1 cellular context compared by ENCODE assay signal in genomic region chr20:50790651-50791277, GRCh38.
TF ChIP-seq lines count a peak whose summit lies in the region.

No MANE protein-coding gene starts in this region.

TF ChIP-seq in HepG2, 621 proteins besides CTCF, POLR2A, EP300 and RAD21 (continued from another document and continues in another):
- TF ChIP-seq, protein P1, sequence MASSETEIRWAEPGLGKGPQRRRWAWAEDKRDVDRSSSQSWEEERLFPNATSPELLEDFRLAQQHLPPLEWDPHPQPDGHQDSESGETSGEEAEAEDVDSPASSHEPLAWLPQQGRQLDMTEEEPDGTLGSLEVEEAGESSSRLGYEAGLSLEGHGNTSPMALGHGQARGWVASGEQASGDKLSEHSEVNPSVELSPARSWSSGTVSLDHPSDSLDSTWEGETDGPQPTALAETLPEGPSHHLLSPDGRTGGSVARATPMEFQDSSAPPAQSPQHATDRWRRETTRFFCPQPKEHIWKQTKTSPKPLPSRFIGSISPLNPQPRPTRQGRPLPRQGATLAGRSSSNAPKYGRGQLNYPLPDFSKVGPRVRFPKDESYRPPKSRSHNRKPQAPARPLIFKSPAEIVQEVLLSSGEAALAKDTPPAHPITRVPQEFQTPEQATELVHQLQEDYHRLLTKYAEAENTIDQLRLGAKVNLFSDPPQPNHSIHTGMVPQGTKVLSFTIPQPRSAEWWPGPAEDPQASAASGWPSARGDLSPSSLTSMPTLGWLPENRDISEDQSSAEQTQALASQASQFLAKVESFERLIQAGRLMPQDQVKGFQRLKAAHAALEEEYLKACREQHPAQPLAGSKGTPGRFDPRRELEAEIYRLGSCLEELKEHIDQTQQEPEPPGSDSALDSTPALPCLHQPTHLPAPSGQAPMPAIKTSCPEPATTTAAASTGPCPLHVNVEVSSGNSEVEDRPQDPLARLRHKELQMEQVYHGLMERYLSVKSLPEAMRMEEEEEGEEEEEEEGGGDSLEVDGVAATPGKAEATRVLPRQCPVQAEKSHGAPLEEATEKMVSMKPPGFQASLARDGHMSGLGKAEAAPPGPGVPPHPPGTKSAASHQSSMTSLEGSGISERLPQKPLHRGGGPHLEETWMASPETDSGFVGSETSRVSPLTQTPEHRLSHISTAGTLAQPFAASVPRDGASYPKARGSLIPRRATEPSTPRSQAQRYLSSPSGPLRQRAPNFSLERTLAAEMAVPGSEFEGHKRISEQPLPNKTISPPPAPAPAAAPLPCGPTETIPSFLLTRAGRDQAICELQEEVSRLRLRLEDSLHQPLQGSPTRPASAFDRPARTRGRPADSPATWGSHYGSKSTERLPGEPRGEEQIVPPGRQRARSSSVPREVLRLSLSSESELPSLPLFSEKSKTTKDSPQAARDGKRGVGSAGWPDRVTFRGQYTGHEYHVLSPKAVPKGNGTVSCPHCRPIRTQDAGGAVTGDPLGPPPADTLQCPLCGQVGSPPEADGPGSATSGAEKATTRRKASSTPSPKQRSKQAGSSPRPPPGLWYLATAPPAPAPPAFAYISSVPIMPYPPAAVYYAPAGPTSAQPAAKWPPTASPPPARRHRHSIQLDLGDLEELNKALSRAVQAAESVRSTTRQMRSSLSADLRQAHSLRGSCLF (CRISPR knock-in tag; IDR thresholded peaks at IDR 0.05; ENCODE audit: borderline replicate concordance): peak; percentile 42; the same call in 1 of the 2 replicates
- TF ChIP-seq ZNF430 (CRISPR knock-in tag; IDR thresholded peaks at IDR 0.05) (peak; percentile 27; the same call in 1 of the 2 replicates), MBD4 (IDR thresholded peaks at IDR 0.05; ENCODE audit: borderline replicate concordance, low read length) (no peak), KLF13 (CRISPR knock-in tag; IDR thresholded peaks at IDR 0.05) (peak; percentile 75), MLLT10 (CRISPR knock-in tag; IDR thresholded peaks at IDR 0.05) (no peak), ZNF12 (CRISPR knock-in tag; IDR thresholded peaks at IDR 0.05) (peak; percentile 84), ZNF354B (CRISPR knock-in tag; IDR thresholded peaks at IDR 0.05) (0 out of 2 replicates have a peak, but pooled peaks have one; percentile 21), ZNF558 (CRISPR knock-in tag; IDR thresholded peaks at IDR 0.05; ENCODE audit: borderline replicate concordance) (peak; percentile 95; the same call in 1 of the 2 replicates), NPAS2 (CRISPR knock-in tag; IDR thresholded peaks at IDR 0.05; ENCODE audit: borderline replicate concordance) (no peak), MEF2D (CRISPR knock-in tag; IDR thresholded peaks at IDR 0.05) (peak; percentile 93), SIN3B (IDR thresholded peaks at IDR 0.05; ENCODE audit: low read length) (0 out of 2 replicates have a peak, but pooled peaks have one; percentile 16), ZMYM3 (CRISPR knock-in tag; IDR thresholded peaks at IDR 0.05) (peak; percentile 97), ZNF691 (CRISPR knock-in tag; IDR thresholded peaks at IDR 0.05; ENCODE audit: borderline replicate concordance, low read depth) (peak; percentile 98), ZNF20 (CRISPR knock-in tag; IDR thresholded peaks at IDR 0.05) (no peak), ZNF24 (IDR thresholded peaks at IDR 0.05) (no peak), ZNF180 (CRISPR knock-in tag; IDR thresholded peaks at IDR 0.05; ENCODE audit: borderline replicate concordance, low read depth) (0 out of 2 replicates have a peak, but pooled peaks have one; percentile 95), SMAD3 (CRISPR knock-in tag; IDR thresholded peaks at IDR 0.05) (0 out of 2 replicates have a peak, but pooled peaks have one; percentile 19), TCF12 (IDR thresholded peaks at IDR 0.05) (no peak), TCF12 (CRISPR knock-in tag; IDR thresholded peaks at IDR 0.05) (no peak), SOX13 (IDR thresholded peaks at IDR 0.05) (peak; percentile 95), SOX13 (CRISPR knock-in tag; conservative IDR thresholded peaks at IDR 0.05 in 1 of 2, IDR thresholded peaks at IDR 0.05 in 1 of 2) (peak in 1 of 2 experiments; percentile 69; a peak in 2 of 4 replicates), MEIS1 (CRISPR knock-in tag; IDR thresholded peaks at IDR 0.05; ENCODE audit: borderline replicate concordance) (peak; percentile 69; the same call in 1 of the 2 replicates), ZBTB8A (CRISPR knock-in tag; IDR thresholded peaks at IDR 0.05; ENCODE audit: borderline replicate concordance, low read depth) (no peak), EZH2 (conservative IDR thresholded peaks at IDR 0.05; ENCODE audit: low read depth, low read length) (no peak), FOXK1 (CRISPR knock-in tag; IDR thresholded peaks at IDR 0.05; ENCODE audit: borderline replicate concordance, low read depth) (peak; percentile 32; the same call in 1 of the 2 replicates), ZNF362 (CRISPR knock-in tag; IDR thresholded peaks at IDR 0.05; ENCODE audit: borderline replicate concordance) (peak; percentile 72; the same call in 1 of the 2 replicates), GATAD2A (CRISPR knock-in tag; IDR thresholded peaks at IDR 0.05) (peak; percentile 90), ZC3H4 (CRISPR knock-in tag; IDR thresholded peaks at IDR 0.05; ENCODE audit: borderline replicate concordance) (no peak), SETDB1 (CRISPR knock-in tag; IDR thresholded peaks at IDR 0.05; ENCODE audit: borderline replicate concordance) (no peak), ZBTB38 (CRISPR knock-in tag; IDR thresholded peaks at IDR 0.05) (peak; percentile 90), ZNF550 (CRISPR knock-in tag; IDR thresholded peaks at IDR 0.05; ENCODE audit: borderline replicate concordance) (peak; percentile 99), GZF1 (CRISPR knock-in tag; IDR thresholded peaks at IDR 0.05) (peak; percentile 97), ZNF121 (CRISPR knock-in tag; IDR thresholded peaks at IDR 0.05) (no peak), CREBL2 (CRISPR knock-in tag; IDR thresholded peaks at IDR 0.05; ENCODE audit: borderline replicate concordance) (peak; percentile 91; the same call in 1 of the 2 replicates), ZUFSP (CRISPR knock-in tag; IDR thresholded peaks at IDR 0.05; ENCODE audit: borderline replicate concordance) (no peak), ZNF816 (CRISPR knock-in tag; IDR thresholded peaks at IDR 0.05; ENCODE audit: borderline replicate concordance) (0 out of 2 replicates have a peak, but pooled peaks have one; percentile 37), MED1 (CRISPR knock-in tag; IDR thresholded peaks at IDR 0.05) (peak; percentile 87), TOPORS (CRISPR knock-in tag; IDR thresholded peaks at IDR 0.05) (no peak; the same call in 1 of the 2 replicates), RARG (CRISPR knock-in tag; IDR thresholded peaks at IDR 0.05; ENCODE audit: low read depth) (no peak), KLF9 (CRISPR knock-in tag; IDR thresholded peaks at IDR 0.05; ENCODE audit: low read depth) (no peak)
- TF ChIP-seq, protein P2, sequence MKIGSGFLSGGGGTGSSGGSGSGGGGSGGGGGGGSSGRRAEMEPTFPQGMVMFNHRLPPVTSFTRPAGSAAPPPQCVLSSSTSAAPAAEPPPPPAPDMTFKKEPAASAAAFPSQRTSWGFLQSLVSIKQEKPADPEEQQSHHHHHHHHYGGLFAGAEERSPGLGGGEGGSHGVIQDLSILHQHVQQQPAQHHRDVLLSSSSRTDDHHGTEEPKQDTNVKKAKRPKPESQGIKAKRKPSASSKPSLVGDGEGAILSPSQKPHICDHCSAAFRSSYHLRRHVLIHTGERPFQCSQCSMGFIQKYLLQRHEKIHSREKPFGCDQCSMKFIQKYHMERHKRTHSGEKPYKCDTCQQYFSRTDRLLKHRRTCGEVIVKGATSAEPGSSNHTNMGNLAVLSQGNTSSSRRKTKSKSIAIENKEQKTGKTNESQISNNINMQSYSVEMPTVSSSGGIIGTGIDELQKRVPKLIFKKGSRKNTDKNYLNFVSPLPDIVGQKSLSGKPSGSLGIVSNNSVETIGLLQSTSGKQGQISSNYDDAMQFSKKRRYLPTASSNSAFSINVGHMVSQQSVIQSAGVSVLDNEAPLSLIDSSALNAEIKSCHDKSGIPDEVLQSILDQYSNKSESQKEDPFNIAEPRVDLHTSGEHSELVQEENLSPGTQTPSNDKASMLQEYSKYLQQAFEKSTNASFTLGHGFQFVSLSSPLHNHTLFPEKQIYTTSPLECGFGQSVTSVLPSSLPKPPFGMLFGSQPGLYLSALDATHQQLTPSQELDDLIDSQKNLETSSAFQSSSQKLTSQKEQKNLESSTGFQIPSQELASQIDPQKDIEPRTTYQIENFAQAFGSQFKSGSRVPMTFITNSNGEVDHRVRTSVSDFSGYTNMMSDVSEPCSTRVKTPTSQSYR (CRISPR knock-in tag; IDR thresholded peaks at IDR 0.05; ENCODE audit: borderline replicate concordance): no peak; the same call in 1 of the 2 replicates
- TF ChIP-seq, protein P3, sequence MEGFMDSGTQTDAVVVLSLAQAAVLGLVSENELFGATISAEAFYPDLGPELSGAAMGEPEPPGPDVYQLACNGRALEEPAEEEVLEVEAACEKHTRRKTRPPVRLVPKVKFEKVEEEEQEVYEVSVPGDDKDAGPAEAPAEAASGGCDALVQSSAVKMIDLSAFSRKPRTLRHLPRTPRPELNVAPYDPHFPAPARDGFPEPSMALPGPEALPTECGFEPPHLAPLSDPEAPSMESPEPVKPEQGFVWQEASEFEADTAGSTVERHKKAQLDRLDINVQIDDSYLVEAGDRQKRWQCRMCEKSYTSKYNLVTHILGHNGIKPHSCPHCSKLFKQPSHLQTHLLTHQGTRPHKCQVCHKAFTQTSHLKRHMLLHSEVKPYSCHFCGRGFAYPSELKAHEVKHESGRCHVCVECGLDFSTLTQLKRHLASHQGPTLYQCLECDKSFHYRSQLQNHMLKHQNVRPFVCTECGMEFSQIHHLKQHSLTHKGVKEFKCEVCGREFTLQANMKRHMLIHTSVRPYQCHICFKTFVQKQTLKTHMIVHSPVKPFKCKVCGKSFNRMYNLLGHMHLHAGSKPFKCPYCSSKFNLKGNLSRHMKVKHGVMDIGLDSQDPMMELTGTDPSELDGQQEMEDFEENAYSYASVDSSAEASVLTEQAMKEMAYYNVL (CRISPR knock-in tag; IDR thresholded peaks at IDR 0.05; ENCODE audit: borderline replicate concordance): peak; percentile 92; the same call in 1 of the 2 replicates
- TF ChIP-seq, protein P4, sequence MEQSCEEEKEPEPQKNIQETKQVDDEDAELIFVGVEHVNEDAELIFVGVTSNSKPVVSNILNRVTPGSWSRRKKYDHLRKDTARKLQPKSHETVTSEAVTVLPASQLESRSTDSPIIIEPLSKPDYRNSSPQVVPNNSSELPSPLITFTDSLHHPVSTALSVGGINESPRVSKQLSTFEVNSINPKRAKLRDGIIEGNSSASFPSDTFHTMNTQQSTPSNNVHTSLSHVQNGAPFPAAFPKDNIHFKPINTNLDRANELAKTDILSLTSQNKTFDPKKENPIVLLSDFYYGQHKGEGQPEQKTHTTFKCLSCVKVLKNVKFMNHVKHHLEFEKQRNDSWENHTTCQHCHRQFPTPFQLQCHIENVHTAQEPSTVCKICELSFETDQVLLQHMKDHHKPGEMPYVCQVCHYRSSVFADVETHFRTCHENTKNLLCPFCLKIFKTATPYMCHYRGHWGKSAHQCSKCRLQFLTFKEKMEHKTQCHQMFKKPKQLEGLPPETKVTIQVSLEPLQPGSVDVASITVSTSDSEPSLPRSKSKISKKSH (CRISPR knock-in tag; IDR thresholded peaks at IDR 0.05; ENCODE audit: borderline replicate concordance): peak; percentile 99; the same call in 1 of the 2 replicates
- TF ChIP-seq, protein P5, sequence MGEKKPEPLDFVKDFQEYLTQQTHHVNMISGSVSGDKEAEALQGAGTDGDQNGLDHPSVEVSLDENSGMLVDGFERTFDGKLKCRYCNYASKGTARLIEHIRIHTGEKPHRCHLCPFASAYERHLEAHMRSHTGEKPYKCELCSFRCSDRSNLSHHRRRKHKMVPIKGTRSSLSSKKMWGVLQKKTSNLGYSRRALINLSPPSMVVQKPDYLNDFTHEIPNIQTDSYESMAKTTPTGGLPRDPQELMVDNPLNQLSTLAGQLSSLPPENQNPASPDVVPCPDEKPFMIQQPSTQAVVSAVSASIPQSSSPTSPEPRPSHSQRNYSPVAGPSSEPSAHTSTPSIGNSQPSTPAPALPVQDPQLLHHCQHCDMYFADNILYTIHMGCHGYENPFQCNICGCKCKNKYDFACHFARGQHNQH (CRISPR knock-in tag; IDR thresholded peaks at IDR 0.05): peak; percentile 84
